ENCODE assay signal across 8 cellular contexts in genomic region chr4:183987529-183987946, GRCh38.
DNase-seq lines count a peak whose midpoint lies in the region; ATAC-seq, FAIRE-seq and TF ChIP-seq lines count a peak whose summit lies in the region.

No MANE protein-coding gene starts in this region.

- H3K36me3 ChIP-seq in right lobe of liver = no peaks in the 10 kb centered on the region
- no peaks in the 10 kb centered on the region for H3K36me3 ChIP-seq in HepG2 (replicated peaks in 1 of 2; ENCODE audit: control insufficient read depth in 1 of 2, insufficient read depth in 2 of 2, low read length in 2 of 2)
- no peaks in the 10 kb centered on the region for H3K36me3 ChIP-seq in breast epithelium
- no peaks in the 10 kb centered on the region for H3K36me3 ChIP-seq in subcutaneous abdominal adipose tissue (ENCODE audit: control insufficient read depth in 5 of 5, insufficient read depth in 5 of 5, low read length in 5 of 5)

- no peaks in the 10 kb centered on the region for H4K20me1 ChIP-seq in HepG2 (ENCODE audit: insufficient read depth, low read length)

- H3K4me1 ChIP-seq in right lobe of liver (no peaks in the 10 kb centered on the region), HepG2 (ENCODE audit: insufficient read depth, low read length) (no peaks in the 10 kb centered on the region), breast epithelium (no peaks in the 10 kb centered on the region), subcutaneous abdominal adipose tissue (ENCODE audit: control insufficient read depth in 5 of 5, insufficient read depth in 5 of 5, low read length in 5 of 5) (peaks cover 0 to 19% (median 18%) of the 10 kb centered on the region in 5 donors)

- CTCF ChIA-PET in HepG2 (lab: Yijun Ruan, JAX; ENCODE audit: low intra/inter-chr PET ratio, low total read pairs) = no interaction called here

- POLR2A ChIA-PET in HepG2 (lab: Yijun Ruan, JAX) = no interaction called here

- ATAC-seq in right lobe of liver (peak; percentile 21 to 50 (median 28)), HepG2 (no peak), GM19328 (IDR thresholded peaks at IDR 0.05; ENCODE audit: unreplicated experiment) (no peak)

- no TSS peak for BruUV-seq in HepG2 (replicated peaks; lab: Mats Ljungman, UMichigan)

- intact Hi-C loops in right lobe of liver (cut with DNase I) = no loop called here
- intact Hi-C loops in HepG2 (cut with micrococcal nuclease; ENCODE audit: unreplicated experiment) = no loop called here
- intact Hi-C loops in breast epithelium (cut with DNase I; ENCODE audit: low total_unique reads) = no loop called here
- intact Hi-C loops in posterior vena cava (cut with DNase I) = no loop called here

- H3K9me3 ChIP-seq in right lobe of liver (no peaks in the 10 kb centered on the region), HepG2 (ENCODE audit: low read length) (no peaks in the 10 kb centered on the region), breast epithelium (no peaks in the 10 kb centered on the region), subcutaneous abdominal adipose tissue (ENCODE audit: control insufficient read depth in 5 of 5, low read length in 5 of 5) (no peaks in the 10 kb centered on the region)

- FAIRE-seq in HepG2 (lab: Jason Lieb, UNC) = no peak

- WGBS in right lobe of liver (ENCODE audit: insufficient coverage, low coverage, low lambda C conversion rate, missing lambda C conversion rate) = 75% methylated on average over 8 of the region's 22 CpGs
- 87% methylated on average over 22 of the region's 22 CpGs for WGBS in HepG2 (ENCODE audit: low lambda C conversion rate)

- no peak overlapping the region for H3K4me3 ChIP-seq in right lobe of liver
- no peak overlapping the region for H3K4me3 ChIP-seq in HepG2 (replicated peaks in 1 of 3; ENCODE audit: insufficient read depth in 1 of 3, low read depth in 2 of 3, low read length in 3 of 3)
- peak overlapping the region; percentile 23 to 67 (median 52) for H3K4me3 ChIP-seq in breast epithelium
- peak overlapping the region; percentile 45 to 68 (median 59) for H3K4me3 ChIP-seq in subcutaneous abdominal adipose tissue (ENCODE audit: low read depth in 1 of 5, low read length in 5 of 5)

- no peak overlapping the region for H2AFZ ChIP-seq in HepG2 (ENCODE audit: low read length)

- H3K9ac ChIP-seq in HepG2 (ENCODE audit: insufficient read depth, low read depth, low read length) (no peak overlapping the region), subcutaneous abdominal adipose tissue (ENCODE audit: low read length in 5 of 5) (peak overlapping the region in 1 of 5 donors; percentile 31)

- DNase-seq in right lobe of liver (no peak), HepG2 (ENCODE audit: low spot score) (no peak), breast epithelium (ENCODE audit: low spot score in 2 of 2) (peak; percentile 62 to 71), islet precursor cell (peak; percentile 97), posterior vena cava (ENCODE audit: low spot score) (no peak), DMS 273 treated with DMSO at 0.1 percent for 48 hours (lab: John Stamatoyannopoulos, UW) (no peak)

- in situ Hi-C loops in HepG2 (cut with HindIII; ENCODE audit: extremely low pct_ligation_motif_present, low pct_unique_long_range_greater_than_20kb) = no loop called here

- H3K27ac ChIP-seq in right lobe of liver (no peak overlapping the region), HepG2 (ENCODE audit: extremely low read length, insufficient read depth, low read length) (no peak overlapping the region), breast epithelium (peak overlapping the region; percentile 73 to 84), subcutaneous abdominal adipose tissue (ENCODE audit: low read depth, low read length) (no peak overlapping the region)

- TF ChIP-seq EP300 in HepG2 (IDR thresholded peaks at IDR 0.05; ENCODE audit: low read depth in 2 of 2, low read length in 2 of 2) (no peak), HepG2 (CRISPR knock-in tag; IDR thresholded peaks at IDR 0.05; ENCODE audit: borderline replicate concordance) (no peak)

- TF ChIP-seq POLR2A in right lobe of liver (IDR thresholded peaks at IDR 0.05) = no peak
- TF ChIP-seq POLR2A in HepG2 (IDR thresholded peaks at IDR 0.05; ENCODE audit: insufficient read depth in 1 of 2, low read depth in 2 of 2, low read length in 2 of 2) = no peak
- TF ChIP-seq POLR2A in breast epithelium (IDR thresholded peaks at IDR 0.05) = no peak

- no peak for TF ChIP-seq CTCF in right lobe of liver (IDR thresholded peaks at IDR 0.05)
- no peak for TF ChIP-seq CTCF in HepG2 (CRISPR knock-in tag; IDR thresholded peaks at IDR 0.05)
- no peak for TF ChIP-seq CTCF in breast epithelium (IDR thresholded peaks at IDR 0.05)

- TF ChIP-seq RAD21 in HepG2 (CRISPR knock-in tag; IDR thresholded peaks at IDR 0.05) = no peak

- H3K4me2 ChIP-seq in HepG2 (ENCODE audit: low read depth, low read length) = no peak overlapping the region

- H3K27me3 ChIP-seq in right lobe of liver (no peaks in the 10 kb centered on the region), HepG2 (ENCODE audit: control insufficient read depth in 1 of 2, insufficient read depth in 2 of 2, low read length in 2 of 2) (no peaks in the 10 kb centered on the region), breast epithelium (no peaks in the 10 kb centered on the region), subcutaneous abdominal adipose tissue (ENCODE audit: control insufficient read depth in 5 of 5, insufficient read depth in 4 of 5, low read length in 5 of 5) (no peaks in the 10 kb centered on the region)

- H3K79me2 ChIP-seq in HepG2 (ENCODE audit: insufficient read depth, low read length) = no peaks in the 10 kb centered on the region

TF ChIP-seq in HepG2, 621 proteins besides CTCF, POLR2A, EP300 and RAD21:
- TF ChIP-seq ZNF558 (CRISPR knock-in tag; IDR thresholded peaks at IDR 0.05; ENCODE audit: borderline replicate concordance) = no peak
- no peak for TF ChIP-seq EZH2 (conservative IDR thresholded peaks at IDR 0.05; ENCODE audit: low read depth, low read length)
- no peak for TF ChIP-seq ZBTB1 (CRISPR knock-in tag; IDR thresholded peaks at IDR 0.05; ENCODE audit: borderline replicate concordance)
- no peak for TF ChIP-seq PCBP2 (optimal IDR thresholded peaks at IDR 0.05; ENCODE audit: low read depth, low read length, poor library complexity, severe bottlenecking)
- TF ChIP-seq PPARG (CRISPR knock-in tag; conservative IDR thresholded peaks at IDR 0.05) = no peak
- no peak for TF ChIP-seq SMAD1 (CRISPR knock-in tag; IDR thresholded peaks at IDR 0.05; ENCODE audit: borderline replicate concordance, low read depth)
- TF ChIP-seq GLMP (CRISPR knock-in tag; IDR thresholded peaks at IDR 0.05; ENCODE audit: borderline replicate concordance) = no peak
- no peak for TF ChIP-seq ZNF891 (CRISPR knock-in tag; IDR thresholded peaks at IDR 0.05)
- no peak for TF ChIP-seq NFE2 (CRISPR knock-in tag; IDR thresholded peaks at IDR 0.05)
- TF ChIP-seq ZBTB10 (CRISPR knock-in tag; IDR thresholded peaks at IDR 0.05; ENCODE audit: borderline replicate concordance) = no peak
- no peak for TF ChIP-seq ZNF44 (CRISPR knock-in tag; IDR thresholded peaks at IDR 0.05)

Comparison
In these comparisons a context has a peak if more than half of its experiments do, and no peak if none do; other contexts are left out.
1. ATAC-seq: peak in right lobe of liver (4 of 4); none in HepG2 (single experiment) and GM19328 (single experiment).
2. DNase-seq: peak in breast epithelium (2 of 2) and islet precursor cell (single experiment); none in right lobe of liver (0 of 3), HepG2 (single experiment), posterior vena cava (single experiment) and DMS 273 treated with DMSO at 0.1 percent for 48 hours (single experiment).
3. H3K27ac ChIP-seq: peak in breast epithelium (2 of 2); none in right lobe of liver (0 of 3), HepG2 (single experiment) and subcutaneous abdominal adipose tissue (single experiment).
4. H3K4me3 ChIP-seq: peak in breast epithelium (3 of 3) and subcutaneous abdominal adipose tissue (5 of 5); none in right lobe of liver (0 of 3) and HepG2 (0 of 3).